In genomic region chr14:23301288-23301968, GRCh38 we compare ENCODE assay signal across 1 cellular context.
A peak's percentile ranks its signal among the peaks of the same experiment; 100 is the strongest.
TF ChIP-seq lines count a peak whose summit lies in the region.

No MANE protein-coding gene starts in this region.

TF ChIP-seq in K562, 482 proteins besides CTCF, POLR2A, EP300 and RAD21 (continued from another document and continues in another):
- TF ChIP-seq ZNF639 (CRISPR knock-in tag; conservative IDR thresholded peaks at IDR 0.05 in 1 of 2, IDR thresholded peaks at IDR 0.05 in 1 of 2): peak in 1 of 2 experiments; percentile 100; a peak in 2 of 4 replicates
- no peak for TF ChIP-seq IRF1 (CRISPR knock-in tag; IDR thresholded peaks at IDR 0.05; ENCODE audit: borderline replicate concordance)
- TF ChIP-seq ZKSCAN3 (CRISPR knock-in tag; IDR thresholded peaks at IDR 0.05): no peak
- no peak for TF ChIP-seq CBX8 (IDR thresholded peaks at IDR 0.05; ENCODE audit: borderline replicate concordance, extremely low read depth, low read depth, low read length, poor library complexity, severe bottlenecking)
- no peak for TF ChIP-seq U2AF1 (optimal IDR thresholded peaks at IDR 0.05; ENCODE audit: low read depth, low read length)
- peak; percentile 90 for TF ChIP-seq CREB3L1 (IDR thresholded peaks at IDR 0.05; ENCODE audit: borderline replicate concordance, low read depth)
- no peak for TF ChIP-seq BMI1 (IDR thresholded peaks at IDR 0.05; ENCODE audit: low read length)
- TF ChIP-seq CTCFL (IDR thresholded peaks at IDR 0.05; ENCODE audit: borderline replicate concordance, insufficient read depth, low read depth, low read length, poor library complexity, severe bottlenecking): peak; percentile 100
- no peak for TF ChIP-seq ZNF518B (CRISPR knock-in tag; IDR thresholded peaks at IDR 0.05)
- TF ChIP-seq RBM17 (IDR thresholded peaks at IDR 0.05; ENCODE audit: borderline replicate concordance, low read depth, low read length): no peak
- no peak; the same call in 1 of the 2 replicates for TF ChIP-seq TCF7L2 (IDR thresholded peaks at IDR 0.05; ENCODE audit: low read depth, low read length)
- TF ChIP-seq ZBTB12 (CRISPR knock-in tag; IDR thresholded peaks at IDR 0.05): peak; percentile 49; the same call in 1 of the 2 replicates
- TF ChIP-seq TFAP4 (CRISPR knock-in tag; IDR thresholded peaks at IDR 0.05; ENCODE audit: borderline replicate concordance): peak; percentile 76
- TF ChIP-seq ZNF695 (CRISPR knock-in tag; IDR thresholded peaks at IDR 0.05): no peak
- TF ChIP-seq REST (CRISPR knock-in tag; IDR thresholded peaks at IDR 0.05; ENCODE audit: low read depth): no peak
- TF ChIP-seq NFRKB (IDR thresholded peaks at IDR 0.05; ENCODE audit: low read depth): no peak
- no peak for TF ChIP-seq NR4A1 (CRISPR knock-in tag; IDR thresholded peaks at IDR 0.05)
- peak; percentile 78 for TF ChIP-seq NR4A1 (tag; IDR thresholded peaks at IDR 0.05)
- TF ChIP-seq DACH1 (IDR thresholded peaks at IDR 0.05; ENCODE audit: partially characterized antibody): no peak
- peak; percentile 42 for TF ChIP-seq CBFA2T3 (IDR thresholded peaks at IDR 0.05)
- no peak for TF ChIP-seq XRCC3 (IDR thresholded peaks at IDR 0.05)
- no peak for TF ChIP-seq ZSCAN32 (CRISPR knock-in tag; IDR thresholded peaks at IDR 0.05)
- TF ChIP-seq PATZ1 (CRISPR knock-in tag; IDR thresholded peaks at IDR 0.05; ENCODE audit: borderline replicate concordance): no peak
- TF ChIP-seq E2F3 (CRISPR knock-in tag; IDR thresholded peaks at IDR 0.05): 0 out of 2 replicates have a peak, but pooled peaks have one; percentile 46
- TF ChIP-seq TSC22D4 (tag; IDR thresholded peaks at IDR 0.05): no peak
- no peak for TF ChIP-seq CBFB (CRISPR knock-in tag; IDR thresholded peaks at IDR 0.05)
- no peak for TF ChIP-seq BRCA1 (IDR thresholded peaks at IDR 0.05)
- no peak for TF ChIP-seq BRCA1 (CRISPR knock-in tag; IDR thresholded peaks at IDR 0.05)
